13 cellular contexts compared by ENCODE assay signal in the genomic region with DNA sequence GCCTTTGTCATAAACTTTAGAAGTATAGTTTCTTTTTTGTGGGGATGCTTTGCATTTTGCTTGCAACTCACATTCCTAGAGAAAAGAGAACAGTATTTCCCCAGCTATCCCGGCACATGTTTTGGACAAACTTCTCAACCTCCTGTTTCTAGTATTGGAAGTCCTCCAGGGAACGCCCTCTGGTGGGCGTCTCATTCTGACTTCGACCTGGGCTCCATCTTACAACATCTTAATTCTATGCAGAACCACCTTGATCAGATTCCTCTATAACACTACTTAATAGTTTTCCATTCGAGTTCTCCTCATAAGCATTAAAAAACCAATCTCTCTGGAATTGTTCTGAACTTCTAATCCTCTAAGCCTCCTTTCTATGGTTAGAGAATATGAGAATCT.
DNase-seq lines count a peak whose midpoint lies in the region; ATAC-seq and TF ChIP-seq lines count a peak whose summit lies in the region.
"Had no signal": no experiment of that assay in that cellular context is flagged by ENCODE, and none has a peak within 500 bp of the region (broad histone marks: within the 10 kb centered on the region; RNA-seq: fewer than 3 reads in every experiment).

No MANE protein-coding gene starts in this region.

- H3K4me3 ChIP-seq in A673 (ENCODE audit: low read depth, low read length, poor library complexity, severe bottlenecking): no peak overlapping the region
- no peak overlapping the region for H3K4me3 ChIP-seq in PC-3 (ENCODE audit: low read length)
- H3K4me3 ChIP-seq: HAP-1, testis had no signal

- TF ChIP-seq CTCF in A673 (conservative IDR thresholded peaks at IDR 0.05; ENCODE audit: low read depth, low read length): peak; percentile 60
- peak; percentile 33 for TF ChIP-seq CTCF in GM12873 (IDR thresholded peaks at IDR 0.05; ENCODE audit: insufficient read depth, low read depth, low read length, missing control alignments)
- TF ChIP-seq CTCF in PC-3 (conservative IDR thresholded peaks at IDR 0.05; ENCODE audit: low read depth, low read length): peak; percentile 72
- peak; percentile 33 for TF ChIP-seq CTCF in foreskin keratinocyte (conservative IDR thresholded peaks at IDR 0.05)

- H3K9me3 ChIP-seq in A673 (ENCODE audit: low read depth, low read length, poor library complexity, severe bottlenecking): peaks cover 7% of the 10 kb centered on the region
- H3K9me3 ChIP-seq in PC-3 (ENCODE audit: low read length): no peaks in the 10 kb centered on the region
- H3K9me3 ChIP-seq: HAP-1, testis had no signal

- intact Hi-C loops in A673 (cut with micrococcal nuclease; ENCODE audit: unreplicated experiment): loop anchor here (1.0 to 5.0 kb wide), 2 partner anchors 146 to 1001 kb away; no protein-coding TSS in a partner anchor
- intact Hi-C loops in PC-3 (cut with micrococcal nuclease): loop anchor here (1.0 to 5.0 kb wide), 2 partner anchors 896 to 998 kb away; no protein-coding TSS in a partner anchor

- H3F3A ChIP-seq in PC-3 (ENCODE audit: low read length, unreplicated experiment): peaks cover 15% of the 10 kb centered on the region

- H3K36me3 ChIP-seq in A673 (ENCODE audit: insufficient read depth, low read length, poor library complexity, severe bottlenecking): no peaks in the 10 kb centered on the region
- no peaks in the 10 kb centered on the region for H3K36me3 ChIP-seq in PC-3 (ENCODE audit: low read depth, low read length)
- H3K36me3 ChIP-seq: HAP-1 had no signal

- no peaks in the 10 kb centered on the region for H4K20me1 ChIP-seq in PC-3 (ENCODE audit: low read length)

- H3K27ac ChIP-seq in A673 (ENCODE audit: low read depth, low read length, poor library complexity, severe bottlenecking): no peak overlapping the region
- peak overlapping the region; percentile 72; the same call in 1 of the 2 replicates for H3K27ac ChIP-seq in PC-3 (ENCODE audit: low read length)
- H3K27ac ChIP-seq in foreskin keratinocyte: no peak overlapping the region
- H3K27ac ChIP-seq: testis had no signal

- no peaks in the 10 kb centered on the region for H3K79me2 ChIP-seq in PC-3 (ENCODE audit: low read length)

- H3K9ac ChIP-seq in PC-3 (ENCODE audit: low read length): no peak overlapping the region

- no peaks in the 10 kb centered on the region for H3K9me2 ChIP-seq in PC-3 (replicated peaks; ENCODE audit: low read length)

- H3K27ac Mint-ChIP-seq in stimulated activated effector memory CD8-positive, alpha-beta T cell treated with anti-CD3 and anti-CD28 coated beads, Interleukin-12 subunit alpha, Interleukin-12 subunit beta, amount 100 ng/mL, for 72 hours: no peak overlapping the region
- no peak overlapping the region for H3K27ac Mint-ChIP-seq in activated CD4-positive, alpha-beta memory T cell treated with anti-CD3 and anti-CD28 coated beads, Interleukin-2, amount 10 ng/mL, durations not matched to agents 7 days and 5 days
- H3K27ac Mint-ChIP-seq: CD4-positive, alpha-beta memory T cell; T-helper 2 cell treated with Interferon-gamma antibody and Interleukin-4, amounts not matched to agents 5 μg/mL and 100 μg/mL, for 36 hours had no signal

- H3K27me3 ChIP-seq in A673 (replicated peaks; ENCODE audit: insufficient read depth, low read depth, low read length, poor library complexity) (no peaks in the 10 kb centered on the region), PC-3 (ENCODE audit: low read length) (no peaks in the 10 kb centered on the region), foreskin keratinocyte (no peaks in the 10 kb centered on the region)
- H3K27me3 ChIP-seq: testis had no signal

- H3K27me3 Mint-ChIP-seq in activated CD4-positive, alpha-beta memory T cell treated with anti-CD3 and anti-CD28 coated beads, Interleukin-2, amount 10 ng/mL, durations not matched to agents 7 days and 5 days: no peaks in the 10 kb centered on the region

- CTCF ChIA-PET in A673 (lab: Charles Lee): interaction anchor here (1.2 to 1.6 kb wide), 3 partner anchors 146 to 998 kb away, joined by 3 to 8 read pairs (median 3); no protein-coding TSS in a partner anchor
- CTCF ChIA-PET in PC-3 (lab: Charles Lee): interaction anchor here (0.5 to 2.0 kb wide), 7 partner anchors 135 to 998 kb away, joined by 3 to 9 read pairs (median 6); no protein-coding TSS in a partner anchor
- CTCF ChIA-PET in activated CD4-positive, alpha-beta memory T cell treated with anti-CD3 and anti-CD28 coated beads, Interleukin-2, amount 10 ng/mL, durations not matched to agents 7 days and 5 days (lab: Charles Lee): interaction anchor here (0.8 to 2.1 kb wide), 3 partner anchors 19 to 147 kb away, joined by 3 to 9 read pairs (median 5); no protein-coding TSS in a partner anchor

- BruUV-seq in A673 (replicated peaks; lab: Mats Ljungman, UMichigan) (no TSS peak), PC-3 (replicated peaks; lab: Mats Ljungman, UMichigan) (no TSS peak)

- H3K4me2 ChIP-seq in PC-3 (ENCODE audit: low read length): no peak overlapping the region

- POLR2A ChIA-PET in A673 (lab: Charles Lee; ENCODE audit: low non-redundant PET): no interaction called here
- POLR2A ChIA-PET in PC-3 (lab: Charles Lee; ENCODE audit: unreplicated experiment): interaction anchor here (0.5 to 0.7 kb wide), 2 partner anchors 484 to 682 kb away, joined by 3 to 4 read pairs; no protein-coding TSS in a partner anchor
- POLR2A ChIA-PET in activated CD4-positive, alpha-beta memory T cell treated with anti-CD3 and anti-CD28 coated beads, Interleukin-2, amount 10 ng/mL, durations not matched to agents 7 days and 5 days (lab: Charles Lee): no interaction called here

- DNase-seq in A673 (ENCODE audit: low spot score): peak; percentile 55
- peak; percentile 72 for DNase-seq in PC-3
- DNase-seq in foreskin keratinocyte: no peak
- no peak for DNase-seq in stimulated activated effector memory CD8-positive, alpha-beta T cell treated with anti-CD3 and anti-CD28 coated beads, Interleukin-12 subunit alpha, Interleukin-12 subunit beta, amount 100 ng/mL, for 72 hours (ENCODE audit: low spot score in 2 of 2)
- DNase-seq in activated CD4-positive, alpha-beta memory T cell treated with anti-CD3 and anti-CD28 coated beads, Interleukin-2, amount 10 ng/mL, durations not matched to agents 7 days and 5 days: no peak
- DNase-seq: CD4-positive, alpha-beta memory T cell; NCI-H446 treated with DMSO at 0.1 percent for 48 hours; testis had no signal

- ATAC-seq in PC-3 (no peak), foreskin keratinocyte (no peak), HG03378 (IDR thresholded peaks at IDR 0.05; ENCODE audit: unreplicated experiment) (no peak), HG02973 (IDR thresholded peaks at IDR 0.05; ENCODE audit: unreplicated experiment) (no peak)
- ATAC-seq in stimulated activated effector memory CD8-positive, alpha-beta T cell treated with anti-CD3 and anti-CD28 coated beads, Interleukin-12 subunit alpha, Interleukin-12 subunit beta, amount 100 ng/mL, for 72 hours: no peak

- no peak overlapping the region for H2AFZ ChIP-seq in PC-3 (ENCODE audit: low read length)

- H3K4me1 ChIP-seq in A673 (ENCODE audit: insufficient read depth, low read length, poor library complexity, severe bottlenecking) (peaks cover 12% of the 10 kb centered on the region), PC-3 (ENCODE audit: insufficient read depth, low read length) (peaks cover 37% of the 10 kb centered on the region), foreskin keratinocyte (no peaks in the 10 kb centered on the region)
- H3K4me1 ChIP-seq: HAP-1 had no signal

- H3K4me3 Mint-ChIP-seq in stimulated activated effector memory CD8-positive, alpha-beta T cell treated with anti-CD3 and anti-CD28 coated beads, Interleukin-12 subunit alpha, Interleukin-12 subunit beta, amount 100 ng/mL, for 72 hours: no peak overlapping the region
- H3K4me3 Mint-ChIP-seq in activated CD4-positive, alpha-beta memory T cell treated with anti-CD3 and anti-CD28 coated beads, Interleukin-2, amount 10 ng/mL, durations not matched to agents 7 days and 5 days: no peak overlapping the region
- H3K4me3 Mint-ChIP-seq: CD4-positive, alpha-beta memory T cell; T-helper 2 cell treated with Interferon-gamma antibody and Interleukin-4, amounts not matched to agents 5 μg/mL and 100 μg/mL, for 36 hours had no signal

- H3K9me3 Mint-ChIP-seq in stimulated activated effector memory CD8-positive, alpha-beta T cell treated with anti-CD3 and anti-CD28 coated beads, Interleukin-12 subunit alpha, Interleukin-12 subunit beta, amount 100 ng/mL, for 72 hours: peaks cover 2% of the 10 kb centered on the region
- H3K9me3 Mint-ChIP-seq in activated CD4-positive, alpha-beta memory T cell treated with anti-CD3 and anti-CD28 coated beads, Interleukin-2, amount 10 ng/mL, durations not matched to agents 7 days and 5 days: peaks cover under 1% of the 10 kb centered on the region

- no peaks in the 10 kb centered on the region for H3K36me3 Mint-ChIP-seq in stimulated activated effector memory CD8-positive, alpha-beta T cell treated with anti-CD3 and anti-CD28 coated beads, Interleukin-12 subunit alpha, Interleukin-12 subunit beta, amount 100 ng/mL, for 72 hours
- H3K36me3 Mint-ChIP-seq in activated CD4-positive, alpha-beta memory T cell treated with anti-CD3 and anti-CD28 coated beads, Interleukin-2, amount 10 ng/mL, durations not matched to agents 7 days and 5 days (ENCODE audit: low read depth): no peaks in the 10 kb centered on the region
- H3K36me3 Mint-ChIP-seq: CD4-positive, alpha-beta memory T cell had no signal

- H3K4me1 Mint-ChIP-seq in stimulated activated effector memory CD8-positive, alpha-beta T cell treated with anti-CD3 and anti-CD28 coated beads, Interleukin-12 subunit alpha, Interleukin-12 subunit beta, amount 100 ng/mL, for 72 hours: no peaks in the 10 kb centered on the region
- no peaks in the 10 kb centered on the region for H3K4me1 Mint-ChIP-seq in activated CD4-positive, alpha-beta memory T cell treated with anti-CD3 and anti-CD28 coated beads, Interleukin-2, amount 10 ng/mL, durations not matched to agents 7 days and 5 days
- H3K4me1 Mint-ChIP-seq: CD4-positive, alpha-beta memory T cell had no signal

Comparison
In these comparisons a context has a peak if more than half of its experiments do, and no peak if none do; other contexts are left out.
1. DNase-seq: peak in A673 (single experiment) and PC-3 (single experiment); none in foreskin keratinocyte (0 of 2), stimulated activated effector memory CD8-positive, alpha-beta T cell treated with anti-CD3 and anti-CD28 coated beads, Interleukin-12 subunit alpha, Interleukin-12 subunit beta, amount 100 ng/mL, for 72 hours (0 of 2) and activated CD4-positive, alpha-beta memory T cell treated with anti-CD3 and anti-CD28 coated beads, Interleukin-2, amount 10 ng/mL, durations not matched to agents 7 days and 5 days (single experiment).
2. Peak in every context shown above with its lines, with median percentiles within 50 percentile points of each other: CTCF ChIP-seq.